ENCODE assay signal across 2 cellular contexts in the genomic region with DNA sequence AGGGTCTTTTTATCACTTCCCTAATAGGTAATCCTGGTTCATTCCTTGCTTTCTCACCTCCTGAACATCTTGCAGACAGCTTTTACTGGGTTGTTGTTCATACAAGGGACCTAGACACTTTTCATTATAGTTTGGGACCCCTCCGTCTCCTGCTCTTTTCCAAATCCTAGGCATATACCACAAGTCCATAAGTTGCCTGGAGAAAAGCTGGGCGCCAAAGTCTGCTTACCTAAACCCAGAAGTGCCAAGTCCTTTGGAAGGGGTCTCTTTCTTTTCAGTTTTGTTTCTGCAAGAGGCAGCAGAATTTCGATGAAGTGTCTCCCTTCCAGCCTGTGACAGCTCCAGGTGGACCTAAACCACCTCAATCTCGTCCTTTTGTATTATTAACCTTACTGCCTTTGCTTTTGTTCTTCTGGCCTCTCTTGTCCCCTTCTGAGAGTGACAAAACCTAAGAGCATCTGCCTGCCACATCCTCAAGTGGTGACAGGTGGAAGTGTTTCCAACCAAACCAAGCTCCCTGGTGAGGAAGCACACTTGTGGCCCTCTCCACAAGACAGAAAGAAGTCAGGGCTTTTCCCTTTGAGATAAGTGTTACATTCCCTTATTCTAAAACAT.
TF ChIP-seq lines count a peak whose summit lies in the region.

No MANE protein-coding gene starts in this region.

TF ChIP-seq in SK-N-SH, 30 proteins besides CTCF, POLR2A, EP300 and RAD21:
- TF ChIP-seq RXRA (IDR thresholded peaks at IDR 0.05; ENCODE audit: borderline replicate concordance, low read depth) (no peak), JUND (IDR thresholded peaks at IDR 0.05) (no peak), CHD2 (IDR thresholded peaks at IDR 0.05; ENCODE audit: low read length, partially characterized antibody) (no peak), MXI1 (IDR thresholded peaks at IDR 0.05; ENCODE audit: low read depth, low read length) (no peak), TAF1 (IDR thresholded peaks at IDR 0.05; ENCODE audit: borderline replicate concordance, low read depth, low read length) (no peak), GABPA (IDR thresholded peaks at IDR 0.05; ENCODE audit: low read depth) (no peak), SMC3 (IDR thresholded peaks at IDR 0.05; ENCODE audit: low read depth, low read length) (no peak), POLR2AphosphoS5 (IDR thresholded peaks at IDR 0.05; ENCODE audit: low read depth, low read length) (no peak), TEAD4 (IDR thresholded peaks at IDR 0.05; ENCODE audit: borderline replicate concordance, insufficient read depth) (no peak), TCF12 (IDR thresholded peaks at IDR 0.05) (no peak), FOXJ3 (CRISPR knock-in tag; IDR thresholded peaks at IDR 0.05) (no peak), GATA2 (CRISPR knock-in tag; IDR thresholded peaks at IDR 0.05) (no peak), ELF1 (IDR thresholded peaks at IDR 0.05) (no peak)
- TF ChIP-seq, protein P1, sequence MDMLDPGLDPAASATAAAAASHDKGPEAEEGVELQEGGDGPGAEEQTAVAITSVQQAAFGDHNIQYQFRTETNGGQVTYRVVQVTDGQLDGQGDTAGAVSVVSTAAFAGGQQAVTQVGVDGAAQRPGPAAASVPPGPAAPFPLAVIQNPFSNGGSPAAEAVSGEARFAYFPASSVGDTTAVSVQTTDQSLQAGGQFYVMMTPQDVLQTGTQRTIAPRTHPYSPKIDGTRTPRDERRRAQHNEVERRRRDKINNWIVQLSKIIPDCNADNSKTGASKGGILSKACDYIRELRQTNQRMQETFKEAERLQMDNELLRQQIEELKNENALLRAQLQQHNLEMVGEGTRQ (IDR thresholded peaks at IDR 0.05; ENCODE audit: borderline replicate concordance, low read depth, low read length) = no peak
- TF ChIP-seq, protein P2, sequence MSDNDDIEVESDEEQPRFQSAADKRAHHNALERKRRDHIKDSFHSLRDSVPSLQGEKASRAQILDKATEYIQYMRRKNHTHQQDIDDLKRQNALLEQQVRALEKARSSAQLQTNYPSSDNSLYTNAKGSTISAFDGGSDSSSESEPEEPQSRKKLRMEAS (IDR thresholded peaks at IDR 0.05; ENCODE audit: low read depth) = no peak
- TF ChIP-seq, protein P3, sequence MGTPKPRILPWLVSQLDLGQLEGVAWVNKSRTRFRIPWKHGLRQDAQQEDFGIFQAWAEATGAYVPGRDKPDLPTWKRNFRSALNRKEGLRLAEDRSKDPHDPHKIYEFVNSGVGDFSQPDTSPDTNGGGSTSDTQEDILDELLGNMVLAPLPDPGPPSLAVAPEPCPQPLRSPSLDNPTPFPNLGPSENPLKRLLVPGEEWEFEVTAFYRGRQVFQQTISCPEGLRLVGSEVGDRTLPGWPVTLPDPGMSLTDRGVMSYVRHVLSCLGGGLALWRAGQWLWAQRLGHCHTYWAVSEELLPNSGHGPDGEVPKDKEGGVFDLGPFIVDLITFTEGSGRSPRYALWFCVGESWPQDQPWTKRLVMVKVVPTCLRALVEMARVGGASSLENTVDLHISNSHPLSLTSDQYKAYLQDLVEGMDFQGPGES (IDR thresholded peaks at IDR 0.05; ENCODE audit: low read depth, low read length) = no peak

TF ChIP-seq in SK-N-SH treated with all-trans-retinoic acid at 6 μM for 48 hours, 23 proteins besides CTCF, POLR2A, EP300 and RAD21:
- TF ChIP-seq PPARA (CRISPR knock-in tag; IDR thresholded peaks at IDR 0.05; ENCODE audit: borderline replicate concordance) (no peak), ARNTL (CRISPR knock-in tag; IDR thresholded peaks at IDR 0.05; ENCODE audit: borderline replicate concordance, low read depth) (no peak), RARB (CRISPR knock-in tag; IDR thresholded peaks at IDR 0.05) (no peak), ZNF565 (CRISPR knock-in tag; conservative IDR thresholded peaks at IDR 0.05; ENCODE audit: low read depth) (no peak), GLIS3 (CRISPR knock-in tag; IDR thresholded peaks at IDR 0.05) (no peak), TCF4 (CRISPR knock-in tag; IDR thresholded peaks at IDR 0.05; ENCODE audit: borderline replicate concordance) (no peak), ZNF70 (CRISPR knock-in tag; IDR thresholded peaks at IDR 0.05) (no peak), ZC3H10 (CRISPR knock-in tag; IDR thresholded peaks at IDR 0.05) (no peak), TOX (CRISPR knock-in tag; IDR thresholded peaks at IDR 0.05; ENCODE audit: borderline replicate concordance) (no peak), SNAI2 (CRISPR knock-in tag; IDR thresholded peaks at IDR 0.05) (no peak), OSR1 (CRISPR knock-in tag; IDR thresholded peaks at IDR 0.05) (no peak), ZFP3 (CRISPR knock-in tag; IDR thresholded peaks at IDR 0.05) (no peak), ZNF8 (CRISPR knock-in tag; IDR thresholded peaks at IDR 0.05) (no peak), ESRRG (CRISPR knock-in tag; IDR thresholded peaks at IDR 0.05) (no peak), ZFP30 (CRISPR knock-in tag; IDR thresholded peaks at IDR 0.05) (no peak)
- TF ChIP-seq, protein P4, sequence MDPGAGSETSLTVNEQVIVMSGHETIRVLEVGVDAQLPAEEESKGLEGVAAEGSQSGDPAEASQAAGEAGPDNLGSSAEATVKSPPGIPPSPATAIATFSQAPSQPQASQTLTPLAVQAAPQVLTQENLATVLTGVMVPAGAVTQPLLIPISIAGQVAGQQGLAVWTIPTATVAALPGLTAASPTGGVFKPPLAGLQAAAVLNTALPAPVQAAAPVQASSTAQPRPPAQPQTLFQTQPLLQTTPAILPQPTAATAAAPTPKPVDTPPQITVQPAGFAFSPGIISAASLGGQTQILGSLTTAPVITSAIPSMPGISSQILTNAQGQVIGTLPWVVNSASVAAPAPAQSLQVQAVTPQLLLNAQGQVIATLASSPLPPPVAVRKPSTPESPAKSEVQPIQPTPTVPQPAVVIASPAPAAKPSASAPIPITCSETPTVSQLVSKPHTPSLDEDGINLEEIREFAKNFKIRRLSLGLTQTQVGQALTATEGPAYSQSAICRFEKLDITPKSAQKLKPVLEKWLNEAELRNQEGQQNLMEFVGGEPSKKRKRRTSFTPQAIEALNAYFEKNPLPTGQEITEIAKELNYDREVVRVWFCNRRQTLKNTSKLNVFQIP (CRISPR knock-in tag; IDR thresholded peaks at IDR 0.05; ENCODE audit: borderline replicate concordance, low read depth) = no peak
- TF ChIP-seq, protein P5, sequence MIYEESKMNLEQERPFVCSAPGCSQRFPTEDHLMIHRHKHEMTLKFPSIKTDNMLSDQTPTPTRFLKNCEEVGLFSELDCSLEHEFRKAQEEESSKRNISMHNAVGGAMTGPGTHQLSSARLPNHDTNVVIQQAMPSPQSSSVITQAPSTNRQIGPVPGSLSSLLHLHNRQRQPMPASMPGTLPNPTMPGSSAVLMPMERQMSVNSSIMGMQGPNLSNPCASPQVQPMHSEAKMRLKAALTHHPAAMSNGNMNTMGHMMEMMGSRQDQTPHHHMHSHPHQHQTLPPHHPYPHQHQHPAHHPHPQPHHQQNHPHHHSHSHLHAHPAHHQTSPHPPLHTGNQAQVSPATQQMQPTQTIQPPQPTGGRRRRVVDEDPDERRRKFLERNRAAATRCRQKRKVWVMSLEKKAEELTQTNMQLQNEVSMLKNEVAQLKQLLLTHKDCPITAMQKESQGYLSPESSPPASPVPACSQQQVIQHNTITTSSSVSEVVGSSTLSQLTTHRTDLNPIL (CRISPR knock-in tag; IDR thresholded peaks at IDR 0.05; ENCODE audit: low read depth) = no peak
- TF ChIP-seq, protein P6, sequence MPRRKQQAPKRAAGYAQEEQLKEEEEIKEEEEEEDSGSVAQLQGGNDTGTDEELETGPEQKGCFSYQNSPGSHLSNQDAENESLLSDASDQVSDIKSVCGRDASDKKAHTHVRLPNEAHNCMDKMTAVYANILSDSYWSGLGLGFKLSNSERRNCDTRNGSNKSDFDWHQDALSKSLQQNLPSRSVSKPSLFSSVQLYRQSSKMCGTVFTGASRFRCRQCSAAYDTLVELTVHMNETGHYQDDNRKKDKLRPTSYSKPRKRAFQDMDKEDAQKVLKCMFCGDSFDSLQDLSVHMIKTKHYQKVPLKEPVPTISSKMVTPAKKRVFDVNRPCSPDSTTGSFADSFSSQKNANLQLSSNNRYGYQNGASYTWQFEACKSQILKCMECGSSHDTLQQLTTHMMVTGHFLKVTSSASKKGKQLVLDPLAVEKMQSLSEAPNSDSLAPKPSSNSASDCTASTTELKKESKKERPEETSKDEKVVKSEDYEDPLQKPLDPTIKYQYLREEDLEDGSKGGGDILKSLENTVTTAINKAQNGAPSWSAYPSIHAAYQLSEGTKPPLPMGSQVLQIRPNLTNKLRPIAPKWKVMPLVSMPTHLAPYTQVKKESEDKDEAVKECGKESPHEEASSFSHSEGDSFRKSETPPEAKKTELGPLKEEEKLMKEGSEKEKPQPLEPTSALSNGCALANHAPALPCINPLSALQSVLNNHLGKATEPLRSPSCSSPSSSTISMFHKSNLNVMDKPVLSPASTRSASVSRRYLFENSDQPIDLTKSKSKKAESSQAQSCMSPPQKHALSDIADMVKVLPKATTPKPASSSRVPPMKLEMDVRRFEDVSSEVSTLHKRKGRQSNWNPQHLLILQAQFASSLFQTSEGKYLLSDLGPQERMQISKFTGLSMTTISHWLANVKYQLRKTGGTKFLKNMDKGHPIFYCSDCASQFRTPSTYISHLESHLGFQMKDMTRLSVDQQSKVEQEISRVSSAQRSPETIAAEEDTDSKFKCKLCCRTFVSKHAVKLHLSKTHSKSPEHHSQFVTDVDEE (CRISPR knock-in tag; IDR thresholded peaks at IDR 0.05) = no peak
TF ChIP-seq in SK-N-SH treated with all-trans-retinoic acid at 6 μM for 48 hours: peak in this region for 0.
